ENCODE assay signal across 17 cellular contexts in genomic region chr12:13156277-13156676, GRCh38. TPM values are rescaled to one million over a fixed set of nuclear protein-coding genes. Genes with fewer than 3 reads are reported as not detected.
"Had no signal": no experiment of that assay in that cellular context is flagged by ENCODE, and none has a peak within 500 bp of the region (broad histone marks: within the 10 kb centered on the region; RNA-seq: fewer than 3 reads in every experiment).

No MANE protein-coding gene starts in this region.

- H3K27ac ChIP-seq: body of pancreas, right atrium auricular region, skin epidermis, vagina had no signal

- H3K27me3 Mint-ChIP-seq: dendritic cell treated with granulocyte-macrophage colony-stimulating factor and Interleukin-4, amounts not matched to agents 40 ng/mL and 50 ng/mL, for 4 days had no signal

- H3K4me3 Mint-ChIP-seq: activated CD8-positive, alpha-beta T cell treated with anti-CD3 and anti-CD28 coated beads, Interleukin-2, amount 10 ng/mL, durations not matched to agents 7 days and 5 days; activated T-helper 1 cell treated with anti-CD3 and anti-CD28 coated beads, Interleukin-12 subunit alpha, Interleukin-12 subunit beta, Interleukin-2, Interleukin-4 antibody, amounts not matched to agents 30 ng/mL and 10 ng/mL and 1 ng/mL, durations not matched to agents 14 hours and 24 hours and 36 hours; central memory CD8-positive, alpha-beta T cell; dendritic cell treated with granulocyte-macrophage colony-stimulating factor and Interleukin-4, amounts not matched to agents 40 ng/mL and 50 ng/mL, for 4 days; effector memory CD8-positive, alpha-beta T cell; naive thymus-derived CD8-positive, alpha-beta T cell; WTC11 had no signal

- H3K27ac Mint-ChIP-seq: activated CD8-positive, alpha-beta T cell treated with anti-CD3 and anti-CD28 coated beads, Interleukin-2, amount 10 ng/mL, durations not matched to agents 7 days and 5 days; activated T-helper 1 cell treated with anti-CD3 and anti-CD28 coated beads, Interleukin-12 subunit alpha, Interleukin-12 subunit beta, Interleukin-2, Interleukin-4 antibody, amounts not matched to agents 30 ng/mL and 10 ng/mL and 1 ng/mL, durations not matched to agents 14 hours and 24 hours and 36 hours; dendritic cell treated with granulocyte-macrophage colony-stimulating factor and Interleukin-4, amounts not matched to agents 40 ng/mL and 50 ng/mL, for 4 days; effector memory CD8-positive, alpha-beta T cell; naive thymus-derived CD8-positive, alpha-beta T cell; WTC11 had no signal

- DNase-seq: activated CD4-positive, alpha-beta T cell treated with anti-CD3 and anti-CD28 coated beads for 48 hours; activated CD8-positive, alpha-beta T cell treated with anti-CD3 and anti-CD28 coated beads, Interleukin-2, amount 10 ng/mL, durations not matched to agents 7 days and 5 days; activated naive CD4-positive, alpha-beta T cell treated with Interleukin-2 at 50 U/mL for 16 hours; body of pancreas; effector memory CD8-positive, alpha-beta T cell; mammary epithelial cell; mucosa of descending colon; naive thymus-derived CD8-positive, alpha-beta T cell; T1000 had no signal

- H3K9me3 ChIP-seq: body of pancreas, mucosa of descending colon, right atrium auricular region, vagina had no signal

- H3K4me1 ChIP-seq: body of pancreas had no signal

- H3K4me3 ChIP-seq: body of pancreas, mucosa of descending colon, right atrium auricular region, skin epidermis, vagina had no signal

- H3K36me3 Mint-ChIP-seq: naive thymus-derived CD8-positive, alpha-beta T cell; WTC11 had no signal

- H3K9me3 Mint-ChIP-seq: activated T-helper 1 cell treated with anti-CD3 and anti-CD28 coated beads, Interleukin-12 subunit alpha, Interleukin-12 subunit beta, Interleukin-2, Interleukin-4 antibody, amounts not matched to agents 30 ng/mL and 10 ng/mL and 1 ng/mL, durations not matched to agents 14 hours and 24 hours and 36 hours; central memory CD8-positive, alpha-beta T cell; dendritic cell treated with granulocyte-macrophage colony-stimulating factor and Interleukin-4, amounts not matched to agents 40 ng/mL and 50 ng/mL, for 4 days; effector memory CD8-positive, alpha-beta T cell; naive thymus-derived CD8-positive, alpha-beta T cell had no signal

- H3K4me1 Mint-ChIP-seq: central memory CD8-positive, alpha-beta T cell had no signal

- ATAC-seq: activated CD8-positive, alpha-beta T cell treated with anti-CD3 and anti-CD28 coated beads, Interleukin-2, amount 10 ng/mL, durations not matched to agents 7 days and 5 days; body of pancreas; effector memory CD8-positive, alpha-beta T cell; mucosa of descending colon; naive thymus-derived CD8-positive, alpha-beta T cell; WTC11 had no signal

- H3K36me3 ChIP-seq: right atrium auricular region, vagina had no signal

- H3K27me3 ChIP-seq: body of pancreas, right atrium auricular region, vagina had no signal

RNA-seq across cellular contexts. Expression of gene GSG1, which starts 52.8 kb away (rescaled TPM):
- total RNA-seq: activated CD8-positive, alpha-beta T cell treated with anti-CD3 and anti-CD28 coated beads, Interleukin-2, amount 10 ng/mL, durations not matched to agents 7 days and 5 days; activated T-helper 1 cell treated with anti-CD3 and anti-CD28 coated beads, Interleukin-12 subunit alpha, Interleukin-12 subunit beta, Interleukin-2, Interleukin-4 antibody, amounts not matched to agents 30 ng/mL and 10 ng/mL and 1 ng/mL, durations not matched to agents 14 hours and 24 hours and 36 hours; mammary epithelial cell; mucosa of descending colon; naive thymus-derived CD8-positive, alpha-beta T cell; posterior vena cava; right atrium auricular region; vagina had no signal
